ENCODE assay signal across 11 cellular contexts in genomic region chr6:127366281-127367022, GRCh38. TPM values are rescaled to one million over a fixed set of nuclear protein-coding genes. Genes with fewer than 3 reads are reported as not detected.
A peak's percentile ranks its signal among the peaks of the same experiment; 100 is the strongest.
DNase-seq lines count a peak whose midpoint lies in the region; ATAC-seq and TF ChIP-seq lines count a peak whose summit lies in the region.
"Had no signal": no experiment of that assay in that cellular context is flagged by ENCODE, and none has a peak within 500 bp of the region (broad histone marks: within the 10 kb centered on the region; RNA-seq: fewer than 3 reads in every experiment).

No MANE protein-coding gene starts in this region.

- TF ChIP-seq EP300 in upper lobe of left lung (IDR thresholded peaks at IDR 0.05), result no peak

- no peaks in the 10 kb centered on the region for H3K27me3 Mint-ChIP-seq in activated CD8-positive, alpha-beta T cell treated with anti-CD3 and anti-CD28 coated beads for 36 hours
- no peaks in the 10 kb centered on the region for H3K27me3 Mint-ChIP-seq in activated CD8-positive, alpha-beta T cell treated with anti-CD3 and anti-CD28 coated beads, Interleukin-2, amount 10 ng/mL, durations not matched to agents 7 days and 5 days (ENCODE audit: low read depth)
- H3K27me3 Mint-ChIP-seq: B cell had no signal

- H3K36me3 ChIP-seq in upper lobe of left lung, result no peaks in the 10 kb centered on the region

- CTCF ChIA-PET in activated CD8-positive, alpha-beta T cell treated with anti-CD3 and anti-CD28 coated beads for 36 hours (lab: Charles Lee), result interaction anchor here (0.8 kb wide), 1 partner anchor 99 kb away, joined by 3 read pairs; no protein-coding TSS in a partner anchor
- CTCF ChIA-PET in activated CD8-positive, alpha-beta T cell treated with anti-CD3 and anti-CD28 coated beads, Interleukin-2, amount 10 ng/mL, durations not matched to agents 7 days and 5 days (lab: Charles Lee), result no interaction called here

- peak; percentile 24 for ATAC-seq in activated CD8-positive, alpha-beta T cell treated with anti-CD3 and anti-CD28 coated beads for 36 hours
- ATAC-seq in activated CD8-positive, alpha-beta T cell treated with anti-CD3 and anti-CD28 coated beads, Interleukin-2, amount 10 ng/mL, durations not matched to agents 7 days and 5 days, result no peak
- peak; percentile 67 to 88 for ATAC-seq in upper lobe of left lung (ENCODE audit: low FRiP score in 2 of 2)
- ATAC-seq in HG03378 (IDR thresholded peaks at IDR 0.05; ENCODE audit: unreplicated experiment), result no peak

- peaks cover 3% of the 10 kb centered on the region for H3K36me3 Mint-ChIP-seq in activated CD8-positive, alpha-beta T cell treated with anti-CD3 and anti-CD28 coated beads for 36 hours (ENCODE audit: low read depth)
- H3K36me3 Mint-ChIP-seq in activated CD8-positive, alpha-beta T cell treated with anti-CD3 and anti-CD28 coated beads, Interleukin-2, amount 10 ng/mL, durations not matched to agents 7 days and 5 days (ENCODE audit: low read depth), result no peaks in the 10 kb centered on the region
- H3K36me3 Mint-ChIP-seq: natural killer cell had no signal

- H3K27ac Mint-ChIP-seq in activated CD8-positive, alpha-beta T cell treated with anti-CD3 and anti-CD28 coated beads for 36 hours, result no peak overlapping the region
- H3K27ac Mint-ChIP-seq in activated CD8-positive, alpha-beta T cell treated with anti-CD3 and anti-CD28 coated beads, Interleukin-2, amount 10 ng/mL, durations not matched to agents 7 days and 5 days, result no peak overlapping the region
- H3K27ac Mint-ChIP-seq: B cell, natural killer cell had no signal

- no peak overlapping the region for H3K4me3 ChIP-seq in upper lobe of left lung

- POLR2A ChIA-PET in activated CD8-positive, alpha-beta T cell treated with anti-CD3 and anti-CD28 coated beads for 36 hours (lab: Charles Lee), result no interaction called here
- POLR2A ChIA-PET in activated CD8-positive, alpha-beta T cell treated with anti-CD3 and anti-CD28 coated beads, Interleukin-2, amount 10 ng/mL, durations not matched to agents 7 days and 5 days (lab: Charles Lee), result no interaction called here

- WGBS in upper lobe of left lung, 2 donors, result 24 to 33% methylated on average over 5 of the region's 5 CpGs

- H3K27ac ChIP-seq in upper lobe of left lung, result no peak overlapping the region

- no peaks in the 10 kb centered on the region for H3K4me1 Mint-ChIP-seq in activated CD8-positive, alpha-beta T cell treated with anti-CD3 and anti-CD28 coated beads for 36 hours (ENCODE audit: low read depth)
- H3K4me1 Mint-ChIP-seq in activated CD8-positive, alpha-beta T cell treated with anti-CD3 and anti-CD28 coated beads, Interleukin-2, amount 10 ng/mL, durations not matched to agents 7 days and 5 days (ENCODE audit: low read depth), result no peaks in the 10 kb centered on the region
- H3K4me1 Mint-ChIP-seq: B cell, natural killer cell had no signal

- peaks cover 1% of the 10 kb centered on the region for H3K9me3 Mint-ChIP-seq in activated CD8-positive, alpha-beta T cell treated with anti-CD3 and anti-CD28 coated beads for 36 hours
- no peaks in the 10 kb centered on the region for H3K9me3 Mint-ChIP-seq in activated CD8-positive, alpha-beta T cell treated with anti-CD3 and anti-CD28 coated beads, Interleukin-2, amount 10 ng/mL, durations not matched to agents 7 days and 5 days (ENCODE audit: insufficient read depth)

- no peak for DNase-seq in activated CD8-positive, alpha-beta T cell treated with anti-CD3 and anti-CD28 coated beads for 36 hours
- DNase-seq in activated CD8-positive, alpha-beta T cell treated with anti-CD3 and anti-CD28 coated beads, Interleukin-2, amount 10 ng/mL, durations not matched to agents 7 days and 5 days, result no peak
- DNase-seq in SW 1271 (lab: John Stamatoyannopoulos, UW) (peak; percentile 95 to 96), glomerular visceral epithelial cell (ENCODE audit: extremely low spot score) (peak; percentile 95), upper lobe of left lung (no peak), amygdala (lab: John Stamatoyannopoulos, UW) (no peak), T-helper 9 cell (no peak)
- DNase-seq: natural killer cell; stimulated activated naive CD4-positive, alpha-beta T cell treated with Interleukin-2 at 50 U/mL for 16 hours had no signal

- H3K27me3 ChIP-seq in upper lobe of left lung, result no peaks in the 10 kb centered on the region

- intact Hi-C loops in activated CD8-positive, alpha-beta T cell treated with anti-CD3 and anti-CD28 coated beads for 36 hours (cut with micrococcal nuclease), result no loop called here

- no peak for TF ChIP-seq POLR2A in upper lobe of left lung (IDR thresholded peaks at IDR 0.05)

- H3K4me1 ChIP-seq in upper lobe of left lung, result peaks cover 0 to 7% (median 0%) of the 10 kb centered on the region in 4 donors

- no peak overlapping the region for H3K4me3 Mint-ChIP-seq in activated CD8-positive, alpha-beta T cell treated with anti-CD3 and anti-CD28 coated beads for 36 hours
- no peak overlapping the region for H3K4me3 Mint-ChIP-seq in activated CD8-positive, alpha-beta T cell treated with anti-CD3 and anti-CD28 coated beads, Interleukin-2, amount 10 ng/mL, durations not matched to agents 7 days and 5 days
- H3K4me3 Mint-ChIP-seq: B cell, natural killer cell had no signal

- H3K9me3 ChIP-seq in upper lobe of left lung, result peaks cover 0 to 2% (median 1%) of the 10 kb centered on the region in 4 donors

- no peak for TF ChIP-seq CTCF in activated CD8-positive, alpha-beta T cell treated with anti-CD3 and anti-CD28 coated beads for 36 hours (IDR thresholded peaks at IDR 0.05)
- no peak for TF ChIP-seq CTCF in upper lobe of left lung (IDR thresholded peaks at IDR 0.05)

RNA-seq across cellular contexts. Expression of gene ECHDC1, which starts 23.0 kb away (rescaled TPM):
- 10 to 100 TPM; 50.2 to 51.1 TPM for total RNA-seq in activated CD8-positive, alpha-beta T cell treated with anti-CD3 and anti-CD28 coated beads for 36 hours
- 10 to 100 TPM; 44.0 to 47.1 TPM for total RNA-seq in activated CD8-positive, alpha-beta T cell treated with anti-CD3 and anti-CD28 coated beads, Interleukin-2, amount 10 ng/mL, durations not matched to agents 7 days and 5 days
- 100 to 1,000 TPM in 4 of 6 donors, 10 to 100 TPM in 2; 70.5 to 146 (median 106) TPM for total RNA-seq in upper lobe of left lung

Comparison
In these comparisons a context has a peak if more than half of its experiments do, and no peak if none do; other contexts are left out.
1. ATAC-seq: peak in activated CD8-positive, alpha-beta T cell treated with anti-CD3 and anti-CD28 coated beads for 36 hours (single experiment) and upper lobe of left lung (2 of 2); none in activated CD8-positive, alpha-beta T cell treated with anti-CD3 and anti-CD28 coated beads, Interleukin-2, amount 10 ng/mL, durations not matched to agents 7 days and 5 days (single experiment) and HG03378 (single experiment).
2. DNase-seq: peak in SW 1271 (2 of 2) and glomerular visceral epithelial cell (single experiment); none in activated CD8-positive, alpha-beta T cell treated with anti-CD3 and anti-CD28 coated beads for 36 hours (single experiment), activated CD8-positive, alpha-beta T cell treated with anti-CD3 and anti-CD28 coated beads, Interleukin-2, amount 10 ng/mL, durations not matched to agents 7 days and 5 days (single experiment), upper lobe of left lung (0 of 2), amygdala (0 of 56) and T-helper 9 cell (single experiment).